ENCODE assay signal across 1 cellular context in the genomic region with DNA sequence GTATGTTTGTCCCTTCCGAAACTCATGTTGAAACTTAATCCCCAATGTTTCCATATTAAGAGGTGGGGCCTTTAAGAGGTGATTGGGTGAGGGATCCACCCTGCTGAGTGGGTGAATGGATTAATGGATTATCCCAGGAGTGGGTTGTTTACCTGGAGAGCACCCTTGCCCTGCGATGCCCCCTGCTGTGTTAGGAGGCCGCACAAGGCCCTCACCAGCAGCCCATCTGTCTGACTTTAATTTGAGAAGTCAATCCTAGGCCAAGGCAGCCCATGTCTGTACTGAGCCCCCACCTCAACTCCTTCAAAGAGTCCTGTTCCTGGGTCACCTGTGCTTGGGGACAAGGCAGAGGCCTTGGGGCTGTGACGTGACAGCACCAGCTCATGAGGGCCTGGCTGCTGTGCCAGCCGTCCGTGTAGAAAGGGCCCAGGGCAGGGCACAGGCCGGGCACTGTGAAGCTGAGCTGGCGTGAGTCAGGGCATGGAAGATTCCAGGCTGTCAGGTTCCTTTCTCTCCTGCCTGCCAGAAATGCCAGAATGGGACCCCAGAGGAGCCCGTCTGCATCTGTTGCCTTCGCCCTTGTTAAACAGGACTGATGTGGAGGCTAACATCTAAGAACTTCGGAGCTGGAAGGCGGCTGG.
TF ChIP-seq lines count a peak whose summit lies in the region.

No MANE protein-coding gene starts in this region.

TF ChIP-seq in WTC11, 78 proteins besides CTCF, POLR2A, EP300 and RAD21 (continued from another document):
- TF ChIP-seq, protein P1, sequence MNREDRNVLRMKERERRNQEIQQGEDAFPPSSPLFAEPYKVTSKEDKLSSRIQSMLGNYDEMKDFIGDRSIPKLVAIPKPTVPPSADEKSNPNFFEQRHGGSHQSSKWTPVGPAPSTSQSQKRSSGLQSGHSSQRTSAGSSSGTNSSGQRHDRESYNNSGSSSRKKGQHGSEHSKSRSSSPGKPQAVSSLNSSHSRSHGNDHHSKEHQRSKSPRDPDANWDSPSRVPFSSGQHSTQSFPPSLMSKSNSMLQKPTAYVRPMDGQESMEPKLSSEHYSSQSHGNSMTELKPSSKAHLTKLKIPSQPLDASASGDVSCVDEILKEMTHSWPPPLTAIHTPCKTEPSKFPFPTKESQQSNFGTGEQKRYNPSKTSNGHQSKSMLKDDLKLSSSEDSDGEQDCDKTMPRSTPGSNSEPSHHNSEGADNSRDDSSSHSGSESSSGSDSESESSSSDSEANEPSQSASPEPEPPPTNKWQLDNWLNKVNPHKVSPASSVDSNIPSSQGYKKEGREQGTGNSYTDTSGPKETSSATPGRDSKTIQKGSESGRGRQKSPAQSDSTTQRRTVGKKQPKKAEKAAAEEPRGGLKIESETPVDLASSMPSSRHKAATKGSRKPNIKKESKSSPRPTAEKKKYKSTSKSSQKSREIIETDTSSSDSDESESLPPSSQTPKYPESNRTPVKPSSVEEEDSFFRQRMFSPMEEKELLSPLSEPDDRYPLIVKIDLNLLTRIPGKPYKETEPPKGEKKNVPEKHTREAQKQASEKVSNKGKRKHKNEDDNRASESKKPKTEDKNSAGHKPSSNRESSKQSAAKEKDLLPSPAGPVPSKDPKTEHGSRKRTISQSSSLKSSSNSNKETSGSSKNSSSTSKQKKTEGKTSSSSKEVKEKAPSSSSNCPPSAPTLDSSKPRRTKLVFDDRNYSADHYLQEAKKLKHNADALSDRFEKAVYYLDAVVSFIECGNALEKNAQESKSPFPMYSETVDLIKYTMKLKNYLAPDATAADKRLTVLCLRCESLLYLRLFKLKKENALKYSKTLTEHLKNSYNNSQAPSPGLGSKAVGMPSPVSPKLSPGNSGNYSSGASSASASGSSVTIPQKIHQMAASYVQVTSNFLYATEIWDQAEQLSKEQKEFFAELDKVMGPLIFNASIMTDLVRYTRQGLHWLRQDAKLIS (CRISPR knock-in tag; IDR thresholded peaks at IDR 0.05; ENCODE audit: borderline replicate concordance): no peak
- TF ChIP-seq, protein P2, sequence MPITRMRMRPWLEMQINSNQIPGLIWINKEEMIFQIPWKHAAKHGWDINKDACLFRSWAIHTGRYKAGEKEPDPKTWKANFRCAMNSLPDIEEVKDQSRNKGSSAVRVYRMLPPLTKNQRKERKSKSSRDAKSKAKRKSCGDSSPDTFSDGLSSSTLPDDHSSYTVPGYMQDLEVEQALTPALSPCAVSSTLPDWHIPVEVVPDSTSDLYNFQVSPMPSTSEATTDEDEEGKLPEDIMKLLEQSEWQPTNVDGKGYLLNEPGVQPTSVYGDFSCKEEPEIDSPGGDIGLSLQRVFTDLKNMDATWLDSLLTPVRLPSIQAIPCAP (CRISPR knock-in tag; IDR thresholded peaks at IDR 0.05): no peak
- TF ChIP-seq, protein P3, sequence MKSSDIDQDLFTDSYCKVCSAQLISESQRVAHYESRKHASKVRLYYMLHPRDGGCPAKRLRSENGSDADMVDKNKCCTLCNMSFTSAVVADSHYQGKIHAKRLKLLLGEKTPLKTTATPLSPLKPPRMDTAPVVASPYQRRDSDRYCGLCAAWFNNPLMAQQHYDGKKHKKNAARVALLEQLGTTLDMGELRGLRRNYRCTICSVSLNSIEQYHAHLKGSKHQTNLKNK (CRISPR knock-in tag; IDR thresholded peaks at IDR 0.05): no peak
- TF ChIP-seq CREB1 (CRISPR knock-in tag; IDR thresholded peaks at IDR 0.05): no peak
